In the genomic region with DNA sequence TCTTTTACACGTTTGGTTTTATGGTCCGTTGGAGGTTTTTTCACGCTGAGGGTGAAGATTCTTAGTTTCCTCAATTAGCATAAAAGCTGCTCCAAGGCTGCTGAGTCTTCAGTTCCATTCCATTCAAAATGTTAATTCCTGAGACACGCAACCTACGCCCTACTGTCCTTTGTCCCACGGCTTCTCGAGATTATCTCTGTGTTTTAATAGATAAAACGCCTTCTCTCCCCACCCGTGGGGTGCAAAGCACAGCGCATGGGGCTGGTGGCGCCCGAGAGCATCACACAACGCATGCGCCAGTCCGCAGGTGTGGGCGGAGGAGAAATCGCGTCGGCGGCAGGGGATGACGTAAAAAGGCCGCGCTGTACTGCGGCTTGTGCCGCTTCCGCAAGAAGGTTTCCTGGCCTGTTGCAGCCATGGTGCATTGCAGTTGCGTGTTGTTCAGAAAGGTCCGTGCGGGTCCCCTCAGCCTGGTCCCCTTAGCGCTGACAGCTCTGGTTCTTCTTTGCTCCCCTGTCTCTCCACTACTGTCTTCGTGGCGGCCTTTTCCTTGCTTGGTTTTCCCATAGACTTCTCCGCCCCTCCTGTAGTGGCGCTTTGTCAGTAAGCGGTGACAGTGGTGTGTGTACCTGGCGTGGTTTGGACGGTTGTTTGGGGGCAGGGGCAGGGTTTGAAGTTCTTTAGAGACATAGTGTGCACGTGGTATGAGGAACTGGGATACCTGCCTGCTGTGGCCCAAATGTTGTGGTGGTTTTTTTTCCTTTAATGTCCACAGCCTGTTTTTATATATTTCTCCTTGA, we compare ENCODE assay signal across 1 cellular context.
TF ChIP-seq lines count a peak whose summit lies in the region.

A gene with protein sequence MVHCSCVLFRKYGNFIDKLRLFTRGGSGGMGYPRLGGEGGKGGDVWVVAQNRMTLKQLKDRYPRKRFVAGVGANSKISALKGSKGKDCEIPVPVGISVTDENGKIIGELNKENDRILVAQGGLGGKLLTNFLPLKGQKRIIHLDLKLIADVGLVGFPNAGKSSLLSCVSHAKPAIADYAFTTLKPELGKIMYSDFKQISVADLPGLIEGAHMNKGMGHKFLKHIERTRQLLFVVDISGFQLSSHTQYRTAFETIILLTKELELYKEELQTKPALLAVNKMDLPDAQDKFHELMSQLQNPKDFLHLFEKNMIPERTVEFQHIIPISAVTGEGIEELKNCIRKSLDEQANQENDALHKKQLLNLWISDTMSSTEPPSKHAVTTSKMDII (plus strand): TSS at position 391 of the 800 bp plus-strand sequence. CDS start 26 bp downstream, at position 417.

TF ChIP-seq in K562, 482 proteins besides CTCF, POLR2A, EP300 and RAD21 (continued from another document and continues in another):
- no peak for TF ChIP-seq BCL6 (CRISPR knock-in tag; IDR thresholded peaks at IDR 0.05)
- TF ChIP-seq ZNF384 (IDR thresholded peaks at IDR 0.05; ENCODE audit: low read depth, low read length): no peak
- TF ChIP-seq, protein P1, sequence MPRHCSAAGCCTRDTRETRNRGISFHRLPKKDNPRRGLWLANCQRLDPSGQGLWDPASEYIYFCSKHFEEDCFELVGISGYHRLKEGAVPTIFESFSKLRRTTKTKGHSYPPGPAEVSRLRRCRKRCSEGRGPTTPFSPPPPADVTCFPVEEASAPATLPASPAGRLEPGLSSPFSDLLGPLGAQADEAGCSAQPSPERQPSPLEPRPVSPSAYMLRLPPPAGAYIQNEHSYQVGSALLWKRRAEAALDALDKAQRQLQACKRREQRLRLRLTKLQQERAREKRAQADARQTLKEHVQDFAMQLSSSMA (CRISPR knock-in tag; IDR thresholded peaks at IDR 0.05): no peak
- 0 out of 2 replicates have a peak, but pooled peaks have one; percentile 32 for TF ChIP-seq ZEB2 (IDR thresholded peaks at IDR 0.05)
- no peak for TF ChIP-seq STAG1 (CRISPR knock-in tag; IDR thresholded peaks at IDR 0.05; ENCODE audit: borderline replicate concordance)
- TF ChIP-seq KDM4B (IDR thresholded peaks at IDR 0.05; ENCODE audit: borderline replicate concordance in 2 of 2, low read depth in 1 of 2): peak in 1 of 2 experiments; percentile 87; a peak in 1 of 4 replicates
- TF ChIP-seq BRD9 (IDR thresholded peaks at IDR 0.05; ENCODE audit: low read depth, partially characterized antibody): peak; percentile 49
- TF ChIP-seq HLTF (IDR thresholded peaks at IDR 0.05): peak; percentile 83
- TF ChIP-seq NEUROD1 (IDR thresholded peaks at IDR 0.05; ENCODE audit: borderline replicate concordance, low read depth, low read length, partially characterized antibody): peak; percentile 5
- TF ChIP-seq KHSRP (IDR thresholded peaks at IDR 0.05): peak; percentile 85
- no peak for TF ChIP-seq TGIF2 (CRISPR knock-in tag; IDR thresholded peaks at IDR 0.05)
- TF ChIP-seq, protein P2, sequence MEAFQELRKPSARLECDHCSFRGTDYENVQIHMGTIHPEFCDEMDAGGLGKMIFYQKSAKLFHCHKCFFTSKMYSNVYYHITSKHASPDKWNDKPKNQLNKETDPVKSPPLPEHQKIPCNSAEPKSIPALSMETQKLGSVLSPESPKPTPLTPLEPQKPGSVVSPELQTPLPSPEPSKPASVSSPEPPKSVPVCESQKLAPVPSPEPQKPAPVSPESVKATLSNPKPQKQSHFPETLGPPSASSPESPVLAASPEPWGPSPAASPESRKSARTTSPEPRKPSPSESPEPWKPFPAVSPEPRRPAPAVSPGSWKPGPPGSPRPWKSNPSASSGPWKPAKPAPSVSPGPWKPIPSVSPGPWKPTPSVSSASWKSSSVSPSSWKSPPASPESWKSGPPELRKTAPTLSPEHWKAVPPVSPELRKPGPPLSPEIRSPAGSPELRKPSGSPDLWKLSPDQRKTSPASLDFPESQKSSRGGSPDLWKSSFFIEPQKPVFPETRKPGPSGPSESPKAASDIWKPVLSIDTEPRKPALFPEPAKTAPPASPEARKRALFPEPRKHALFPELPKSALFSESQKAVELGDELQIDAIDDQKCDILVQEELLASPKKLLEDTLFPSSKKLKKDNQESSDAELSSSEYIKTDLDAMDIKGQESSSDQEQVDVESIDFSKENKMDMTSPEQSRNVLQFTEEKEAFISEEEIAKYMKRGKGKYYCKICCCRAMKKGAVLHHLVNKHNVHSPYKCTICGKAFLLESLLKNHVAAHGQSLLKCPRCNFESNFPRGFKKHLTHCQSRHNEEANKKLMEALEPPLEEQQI (IDR thresholded peaks at IDR 0.05): peak; percentile 80
- TF ChIP-seq NFE2 (IDR thresholded peaks at IDR 0.05; ENCODE audit: low read depth): 0 out of 2 replicates have a peak, but pooled peaks have one; percentile 2
- no peak for TF ChIP-seq PPARD (CRISPR knock-in tag; IDR thresholded peaks at IDR 0.05)
- TF ChIP-seq POLR3A (IDR thresholded peaks at IDR 0.05; ENCODE audit: borderline replicate concordance, extremely low read depth, insufficient read depth, insufficient read length): no peak
- TF ChIP-seq, protein P3, sequence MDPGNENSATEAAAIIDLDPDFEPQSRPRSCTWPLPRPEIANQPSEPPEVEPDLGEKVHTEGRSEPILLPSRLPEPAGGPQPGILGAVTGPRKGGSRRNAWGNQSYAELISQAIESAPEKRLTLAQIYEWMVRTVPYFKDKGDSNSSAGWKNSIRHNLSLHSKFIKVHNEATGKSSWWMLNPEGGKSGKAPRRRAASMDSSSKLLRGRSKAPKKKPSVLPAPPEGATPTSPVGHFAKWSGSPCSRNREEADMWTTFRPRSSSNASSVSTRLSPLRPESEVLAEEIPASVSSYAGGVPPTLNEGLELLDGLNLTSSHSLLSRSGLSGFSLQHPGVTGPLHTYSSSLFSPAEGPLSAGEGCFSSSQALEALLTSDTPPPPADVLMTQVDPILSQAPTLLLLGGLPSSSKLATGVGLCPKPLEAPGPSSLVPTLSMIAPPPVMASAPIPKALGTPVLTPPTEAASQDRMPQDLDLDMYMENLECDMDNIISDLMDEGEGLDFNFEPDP (CRISPR knock-in tag; IDR thresholded peaks at IDR 0.05): no peak
- TF ChIP-seq PHTF2 (CRISPR knock-in tag; IDR thresholded peaks at IDR 0.05): no peak
- TF ChIP-seq MED1 (CRISPR knock-in tag; IDR thresholded peaks at IDR 0.05; ENCODE audit: borderline replicate concordance): no peak
- peak; percentile 95 for TF ChIP-seq TAF1 (IDR thresholded peaks at IDR 0.05; ENCODE audit: control insufficient read depth, extremely low read depth, insufficient read depth, low read length, severe bottlenecking)
- TF ChIP-seq FOXJ3 (CRISPR knock-in tag; IDR thresholded peaks at IDR 0.05): no peak
- TF ChIP-seq, protein P4, sequence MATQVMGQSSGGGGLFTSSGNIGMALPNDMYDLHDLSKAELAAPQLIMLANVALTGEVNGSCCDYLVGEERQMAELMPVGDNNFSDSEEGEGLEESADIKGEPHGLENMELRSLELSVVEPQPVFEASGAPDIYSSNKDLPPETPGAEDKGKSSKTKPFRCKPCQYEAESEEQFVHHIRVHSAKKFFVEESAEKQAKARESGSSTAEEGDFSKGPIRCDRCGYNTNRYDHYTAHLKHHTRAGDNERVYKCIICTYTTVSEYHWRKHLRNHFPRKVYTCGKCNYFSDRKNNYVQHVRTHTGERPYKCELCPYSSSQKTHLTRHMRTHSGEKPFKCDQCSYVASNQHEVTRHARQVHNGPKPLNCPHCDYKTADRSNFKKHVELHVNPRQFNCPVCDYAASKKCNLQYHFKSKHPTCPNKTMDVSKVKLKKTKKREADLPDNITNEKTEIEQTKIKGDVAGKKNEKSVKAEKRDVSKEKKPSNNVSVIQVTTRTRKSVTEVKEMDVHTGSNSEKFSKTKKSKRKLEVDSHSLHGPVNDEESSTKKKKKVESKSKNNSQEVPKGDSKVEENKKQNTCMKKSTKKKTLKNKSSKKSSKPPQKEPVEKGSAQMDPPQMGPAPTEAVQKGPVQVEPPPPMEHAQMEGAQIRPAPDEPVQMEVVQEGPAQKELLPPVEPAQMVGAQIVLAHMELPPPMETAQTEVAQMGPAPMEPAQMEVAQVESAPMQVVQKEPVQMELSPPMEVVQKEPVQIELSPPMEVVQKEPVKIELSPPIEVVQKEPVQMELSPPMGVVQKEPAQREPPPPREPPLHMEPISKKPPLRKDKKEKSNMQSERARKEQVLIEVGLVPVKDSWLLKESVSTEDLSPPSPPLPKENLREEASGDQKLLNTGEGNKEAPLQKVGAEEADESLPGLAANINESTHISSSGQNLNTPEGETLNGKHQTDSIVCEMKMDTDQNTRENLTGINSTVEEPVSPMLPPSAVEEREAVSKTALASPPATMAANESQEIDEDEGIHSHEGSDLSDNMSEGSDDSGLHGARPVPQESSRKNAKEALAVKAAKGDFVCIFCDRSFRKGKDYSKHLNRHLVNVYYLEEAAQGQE (CRISPR knock-in tag; IDR thresholded peaks at IDR 0.05; ENCODE audit: low read depth): peak; percentile 59; the same call in 1 of the 2 replicates
- no peak for TF ChIP-seq HDAC8 (tag; IDR thresholded peaks at IDR 0.05)
- TF ChIP-seq OTX1 (CRISPR knock-in tag; IDR thresholded peaks at IDR 0.05): peak; percentile 93
- TF ChIP-seq, protein P5, sequence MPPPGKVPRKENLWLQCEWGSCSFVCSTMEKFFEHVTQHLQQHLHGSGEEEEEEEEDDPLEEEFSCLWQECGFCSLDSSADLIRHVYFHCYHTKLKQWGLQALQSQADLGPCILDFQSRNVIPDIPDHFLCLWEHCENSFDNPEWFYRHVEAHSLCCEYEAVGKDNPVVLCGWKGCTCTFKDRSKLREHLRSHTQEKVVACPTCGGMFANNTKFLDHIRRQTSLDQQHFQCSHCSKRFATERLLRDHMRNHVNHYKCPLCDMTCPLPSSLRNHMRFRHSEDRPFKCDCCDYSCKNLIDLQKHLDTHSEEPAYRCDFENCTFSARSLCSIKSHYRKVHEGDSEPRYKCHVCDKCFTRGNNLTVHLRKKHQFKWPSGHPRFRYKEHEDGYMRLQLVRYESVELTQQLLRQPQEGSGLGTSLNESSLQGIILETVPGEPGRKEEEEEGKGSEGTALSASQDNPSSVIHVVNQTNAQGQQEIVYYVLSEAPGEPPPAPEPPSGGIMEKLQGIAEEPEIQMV (tag; conservative IDR thresholded peaks at IDR 0.05; ENCODE audit: low read depth): no peak
- TF ChIP-seq, protein P6, sequence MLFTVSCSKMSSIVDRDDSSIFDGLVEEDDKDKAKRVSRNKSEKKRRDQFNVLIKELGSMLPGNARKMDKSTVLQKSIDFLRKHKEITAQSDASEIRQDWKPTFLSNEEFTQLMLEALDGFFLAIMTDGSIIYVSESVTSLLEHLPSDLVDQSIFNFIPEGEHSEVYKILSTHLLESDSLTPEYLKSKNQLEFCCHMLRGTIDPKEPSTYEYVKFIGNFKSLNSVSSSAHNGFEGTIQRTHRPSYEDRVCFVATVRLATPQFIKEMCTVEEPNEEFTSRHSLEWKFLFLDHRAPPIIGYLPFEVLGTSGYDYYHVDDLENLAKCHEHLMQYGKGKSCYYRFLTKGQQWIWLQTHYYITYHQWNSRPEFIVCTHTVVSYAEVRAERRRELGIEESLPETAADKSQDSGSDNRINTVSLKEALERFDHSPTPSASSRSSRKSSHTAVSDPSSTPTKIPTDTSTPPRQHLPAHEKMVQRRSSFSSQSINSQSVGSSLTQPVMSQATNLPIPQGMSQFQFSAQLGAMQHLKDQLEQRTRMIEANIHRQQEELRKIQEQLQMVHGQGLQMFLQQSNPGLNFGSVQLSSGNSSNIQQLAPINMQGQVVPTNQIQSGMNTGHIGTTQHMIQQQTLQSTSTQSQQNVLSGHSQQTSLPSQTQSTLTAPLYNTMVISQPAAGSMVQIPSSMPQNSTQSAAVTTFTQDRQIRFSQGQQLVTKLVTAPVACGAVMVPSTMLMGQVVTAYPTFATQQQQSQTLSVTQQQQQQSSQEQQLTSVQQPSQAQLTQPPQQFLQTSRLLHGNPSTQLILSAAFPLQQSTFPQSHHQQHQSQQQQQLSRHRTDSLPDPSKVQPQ (CRISPR knock-in tag; IDR thresholded peaks at IDR 0.05; ENCODE audit: borderline replicate concordance): no peak
- no peak for TF ChIP-seq MIER1 (IDR thresholded peaks at IDR 0.05; ENCODE audit: low read depth)
- TF ChIP-seq ATF1 (CRISPR knock-in tag; IDR thresholded peaks at IDR 0.05): peak; percentile 95
- peak; percentile 100 for TF ChIP-seq ATF1 (tag; IDR thresholded peaks at IDR 0.05)
- no peak for TF ChIP-seq ZNF354B (CRISPR knock-in tag; IDR thresholded peaks at IDR 0.05)
- TF ChIP-seq NR2C2 (CRISPR knock-in tag; IDR thresholded peaks at IDR 0.05): peak; percentile 83; the same call in 1 of the 2 replicates
- peak; percentile 55; the same call in 1 of the 2 replicates for TF ChIP-seq NR2C2 (tag; IDR thresholded peaks at IDR 0.05)
- no peak for TF ChIP-seq RBM22 (IDR thresholded peaks at IDR 0.05; ENCODE audit: low read depth, low read length, poor library complexity, severe bottlenecking)
- TF ChIP-seq IRF2 (CRISPR knock-in tag; IDR thresholded peaks at IDR 0.05): no peak
- peak; percentile 82 for TF ChIP-seq ESRRA (IDR thresholded peaks at IDR 0.05; ENCODE audit: borderline replicate concordance, low read depth)
- TF ChIP-seq MTA2 (IDR thresholded peaks at IDR 0.05; ENCODE audit: low read depth): peak; percentile 19; the same call in 1 of the 2 replicates
- peak; percentile 95 for TF ChIP-seq POLR2G (IDR thresholded peaks at IDR 0.05; ENCODE audit: low read depth, low read length)
- TF ChIP-seq SAFB2 (IDR thresholded peaks at IDR 0.05; ENCODE audit: borderline replicate concordance, low read depth, low read length, severe bottlenecking): no peak
- TF ChIP-seq, protein P7, sequence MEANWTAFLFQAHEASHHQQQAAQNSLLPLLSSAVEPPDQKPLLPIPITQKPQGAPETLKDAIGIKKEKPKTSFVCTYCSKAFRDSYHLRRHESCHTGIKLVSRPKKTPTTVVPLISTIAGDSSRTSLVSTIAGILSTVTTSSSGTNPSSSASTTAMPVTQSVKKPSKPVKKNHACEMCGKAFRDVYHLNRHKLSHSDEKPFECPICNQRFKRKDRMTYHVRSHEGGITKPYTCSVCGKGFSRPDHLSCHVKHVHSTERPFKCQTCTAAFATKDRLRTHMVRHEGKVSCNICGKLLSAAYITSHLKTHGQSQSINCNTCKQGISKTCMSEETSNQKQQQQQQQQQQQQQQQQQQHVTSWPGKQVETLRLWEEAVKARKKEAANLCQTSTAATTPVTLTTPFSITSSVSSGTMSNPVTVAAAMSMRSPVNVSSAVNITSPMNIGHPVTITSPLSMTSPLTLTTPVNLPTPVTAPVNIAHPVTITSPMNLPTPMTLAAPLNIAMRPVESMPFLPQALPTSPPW (CRISPR knock-in tag; IDR thresholded peaks at IDR 0.05): peak; percentile 69
- no peak for TF ChIP-seq ADNP (tag; IDR thresholded peaks at IDR 0.05)
- TF ChIP-seq, protein P8, sequence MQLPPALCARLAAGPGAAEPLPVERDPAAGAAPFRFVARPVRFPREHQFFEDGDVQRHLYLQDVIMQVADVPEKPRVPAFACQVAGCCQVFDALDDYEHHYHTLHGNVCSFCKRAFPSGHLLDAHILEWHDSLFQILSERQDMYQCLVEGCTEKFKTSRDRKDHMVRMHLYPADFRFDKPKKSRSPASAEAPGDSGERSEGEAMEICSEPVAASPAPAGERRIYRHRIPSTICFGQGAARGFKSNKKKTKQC (CRISPR knock-in tag; IDR thresholded peaks at IDR 0.05): peak; percentile 95
- TF ChIP-seq PHF20 (IDR thresholded peaks at IDR 0.05; ENCODE audit: partially characterized antibody): peak; percentile 100
- TF ChIP-seq, protein P9, sequence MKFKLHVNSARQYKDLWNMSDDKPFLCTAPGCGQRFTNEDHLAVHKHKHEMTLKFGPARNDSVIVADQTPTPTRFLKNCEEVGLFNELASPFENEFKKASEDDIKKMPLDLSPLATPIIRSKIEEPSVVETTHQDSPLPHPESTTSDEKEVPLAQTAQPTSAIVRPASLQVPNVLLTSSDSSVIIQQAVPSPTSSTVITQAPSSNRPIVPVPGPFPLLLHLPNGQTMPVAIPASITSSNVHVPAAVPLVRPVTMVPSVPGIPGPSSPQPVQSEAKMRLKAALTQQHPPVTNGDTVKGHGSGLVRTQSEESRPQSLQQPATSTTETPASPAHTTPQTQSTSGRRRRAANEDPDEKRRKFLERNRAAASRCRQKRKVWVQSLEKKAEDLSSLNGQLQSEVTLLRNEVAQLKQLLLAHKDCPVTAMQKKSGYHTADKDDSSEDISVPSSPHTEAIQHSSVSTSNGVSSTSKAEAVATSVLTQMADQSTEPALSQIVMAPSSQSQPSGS (CRISPR knock-in tag; IDR thresholded peaks at IDR 0.05): no peak
- peak; percentile 94 for TF ChIP-seq LCOR (CRISPR knock-in tag; IDR thresholded peaks at IDR 0.05)
- TF ChIP-seq SRSF3 (IDR thresholded peaks at IDR 0.05; ENCODE audit: insufficient read depth, low read length): no peak
